In genomic region chr5:126366199-126366560, GRCh38 we compare ENCODE assay signal across 23 cellular contexts. TPM values are rescaled to one million over a fixed set of nuclear protein-coding genes. Genes with fewer than 3 reads are reported as not detected.
DNase-seq lines count a peak whose midpoint lies in the region; TF ChIP-seq lines count a peak whose summit lies in the region.
"Had no signal": no experiment of that assay in that cellular context is flagged by ENCODE, and none has a peak within 500 bp of the region (broad histone marks: within the 10 kb centered on the region; RNA-seq: fewer than 3 reads in every experiment).

No MANE protein-coding gene starts in this region.

- CTCF ChIA-PET in Caco-2 (lab: Charles Lee): interaction anchor here (0.9 to 1.0 kb wide), 2 partner anchors 28 to 126 kb away, joined by 3 to 4 read pairs; no protein-coding TSS in a partner anchor

- H4K12ac ChIP-seq in trophoblast cell (ENCODE audit: low read depth, low read length): no peak overlapping the region

- H3K79me2 ChIP-seq in trophoblast cell (ENCODE audit: control insufficient read depth, insufficient read depth, low read length, poor library complexity): peaks cover 3% of the 10 kb centered on the region

- intact Hi-C loops in Caco-2 (cut with micrococcal nuclease; ENCODE audit: unreplicated experiment): loop anchor here (5.0 kb wide), 1 partner anchor 106 kb away; no protein-coding TSS in a partner anchor

- no peak overlapping the region for H2BK5ac ChIP-seq in trophoblast cell (ENCODE audit: low read depth, low read length, poor library complexity)
- no peak overlapping the region for H2BK5ac ChIP-seq in neuronal stem cell (ENCODE audit: low read length)

- H3K36me3 ChIP-seq in Caco-2 (ENCODE audit: control insufficient read depth, insufficient read depth, low read length) (no peaks in the 10 kb centered on the region), trophoblast cell (ENCODE audit: control insufficient read depth in 1 of 2, insufficient read depth in 2 of 2, low read length in 2 of 2) (no peaks in the 10 kb centered on the region), neuronal stem cell (replicated peaks in 1 of 2; ENCODE audit: control insufficient read depth in 2 of 2, insufficient read depth in 2 of 2, low read length in 2 of 2) (no peaks in the 10 kb centered on the region)
- H3K36me3 ChIP-seq: cardiac muscle cell, esophagus squamous epithelium had no signal

- H3K9ac ChIP-seq in trophoblast cell (ENCODE audit: low read length) (no peak overlapping the region), neuronal stem cell (ENCODE audit: low read depth, low read length, poor library complexity) (no peak overlapping the region)

- no peak overlapping the region for H3K4ac ChIP-seq in trophoblast cell (ENCODE audit: low read depth, low read length)
- H3K4ac ChIP-seq in neuronal stem cell (ENCODE audit: low read length): no peak overlapping the region

- H3K14ac ChIP-seq in trophoblast cell (ENCODE audit: low read length): no peak overlapping the region
- H3K14ac ChIP-seq in neuronal stem cell (ENCODE audit: low read length): no peak overlapping the region

- peaks cover 49% of the 10 kb centered on the region for H3K4me1 ChIP-seq in Caco-2
- H3K4me1 ChIP-seq in trophoblast cell (ENCODE audit: control insufficient read depth in 1 of 2, insufficient read depth in 2 of 2, low read length in 2 of 2): peaks cover 3 to 8% of the 10 kb centered on the region in 2 experiments
- H3K4me1 ChIP-seq in neuronal stem cell (ENCODE audit: control insufficient read depth in 2 of 2, insufficient read depth in 1 of 2, low read depth in 1 of 2, low read length in 2 of 2): peaks cover 14 to 17% of the 10 kb centered on the region in 2 donors

- no peaks in the 10 kb centered on the region for H3K36me3 Mint-ChIP-seq in Caco-2 (ENCODE audit: insufficient read depth, unreplicated experiment)
- H3K36me3 Mint-ChIP-seq: activated CD4-positive, alpha-beta memory T cell treated with anti-CD3 and anti-CD28 coated beads for 36 hours had no signal

- no peak overlapping the region for H2BK120ac ChIP-seq in trophoblast cell (ENCODE audit: insufficient read depth, low read length, poor library complexity)
- H2BK120ac ChIP-seq in neuronal stem cell (ENCODE audit: low read depth, low read length): no peak overlapping the region

- no peaks in the 10 kb centered on the region for H3K27me3 ChIP-seq in Caco-2 (replicated peaks; ENCODE audit: control insufficient read depth, insufficient read depth, low read length)
- no peaks in the 10 kb centered on the region for H3K27me3 ChIP-seq in trophoblast cell (ENCODE audit: insufficient read depth, low read length)
- H3K27me3 ChIP-seq in neuronal stem cell (ENCODE audit: control insufficient read depth in 3 of 3, insufficient read depth in 3 of 3, low read depth in 1 of 3, low read length in 3 of 3): no peaks in the 10 kb centered on the region
- H3K27me3 ChIP-seq: cardiac muscle cell, esophagus squamous epithelium had no signal

- H3K9me3 ChIP-seq in Caco-2 (no peaks in the 10 kb centered on the region), trophoblast cell (ENCODE audit: insufficient read depth, low read depth, low read length) (no peaks in the 10 kb centered on the region), neuronal stem cell (replicated peaks in 1 of 2; ENCODE audit: control insufficient read depth in 2 of 2, insufficient read depth in 1 of 2, low read depth in 1 of 2, low read length in 2 of 2) (no peaks in the 10 kb centered on the region)
- H3K9me3 ChIP-seq: esophagus squamous epithelium had no signal

- H3K79me1 ChIP-seq in trophoblast cell (ENCODE audit: low read length) (peaks cover 13% of the 10 kb centered on the region), neuronal stem cell (ENCODE audit: low read depth, low read length) (no peaks in the 10 kb centered on the region)

- H4K8ac ChIP-seq in trophoblast cell (ENCODE audit: low read depth, low read length): no peak overlapping the region
- no peak overlapping the region for H4K8ac ChIP-seq in neuronal stem cell (ENCODE audit: low read depth, low read length)

- H3K9me3 Mint-ChIP-seq in Caco-2 (ENCODE audit: unreplicated experiment): peaks cover 10% of the 10 kb centered on the region
- H3K9me3 Mint-ChIP-seq: activated CD4-positive, alpha-beta memory T cell treated with anti-CD3 and anti-CD28 coated beads for 36 hours; dendritic cell treated with granulocyte-macrophage colony-stimulating factor and Interleukin-4, amounts not matched to agents 40 ng/mL and 50 ng/mL, for 4 days; GM23338; stimulated activated naive CD8-positive, alpha-beta T cell treated with anti-CD3 and anti-CD28 coated beads, Interleukin-15, Interleukin-2, amounts not matched to agents 100 ng/mL and 50 ng/mL, for 24 hours had no signal

- no peak overlapping the region for H3K4me3 Mint-ChIP-seq in Caco-2 (ENCODE audit: unreplicated experiment)
- H3K4me3 Mint-ChIP-seq: activated CD4-positive, alpha-beta memory T cell treated with anti-CD3 and anti-CD28 coated beads for 36 hours; dendritic cell treated with granulocyte-macrophage colony-stimulating factor and Interleukin-4, amounts not matched to agents 40 ng/mL and 50 ng/mL, for 4 days; GM23338; stimulated activated naive CD8-positive, alpha-beta T cell treated with anti-CD3 and anti-CD28 coated beads, Interleukin-15, Interleukin-2, amounts not matched to agents 100 ng/mL and 50 ng/mL, for 24 hours had no signal

- H3K4me3 ChIP-seq in Caco-2 (ENCODE audit: low read depth, low read length): no peak overlapping the region
- H3K4me3 ChIP-seq in LNCaP clone FGC (ENCODE audit: low read depth, low read length): peak overlapping the region; percentile 8; the same call in 1 of the 2 replicates
- H3K4me3 ChIP-seq in epithelial cell of esophagus (ENCODE audit: low read length): no peak overlapping the region
- H3K4me3 ChIP-seq in trophoblast cell (ENCODE audit: low read depth, low read length): no peak overlapping the region
- H3K4me3 ChIP-seq in neuronal stem cell (ENCODE audit: low read length in 2 of 2): no peak overlapping the region
- H3K4me3 ChIP-seq: cardiac muscle cell, esophagus squamous epithelium, GM23338, SK-N-MC had no signal

- H2AFZ ChIP-seq in trophoblast cell (ENCODE audit: insufficient read depth, low read length, poor library complexity) (no peak overlapping the region), neuronal stem cell (ENCODE audit: low read length) (no peak overlapping the region)
- H2AFZ ChIP-seq: GM23338 had no signal

- no peak overlapping the region for H3K27ac ChIP-seq in trophoblast cell (ENCODE audit: low read depth, low read length)
- no peak overlapping the region for H3K27ac ChIP-seq in neuronal stem cell (replicated peaks; ENCODE audit: low read length)
- H3K27ac ChIP-seq: cardiac muscle cell, RWPE1, SK-N-MC had no signal

- no TSS peak for BruUV-seq in Caco-2 (replicated peaks; lab: Mats Ljungman, UMichigan)

- no peak overlapping the region for H4K91ac ChIP-seq in trophoblast cell (ENCODE audit: low read depth, low read length)
- H4K91ac ChIP-seq in neuronal stem cell (ENCODE audit: low read depth, low read length, poor library complexity): no peak overlapping the region

- DNase-seq in Caco-2 (peak; percentile 47 to 56), LNCaP clone FGC (ENCODE audit: low read depth) (peak; percentile 70), epithelial cell of esophagus (ENCODE audit: low read depth) (peak; percentile 33), trophoblast cell (peak; percentile 62 to 89), A172 (ENCODE audit: low spot score) (no peak), neuronal stem cell (ENCODE audit: low spot score) (no peak), NCI-H748 (lab: John Stamatoyannopoulos, UW; ENCODE audit: unreplicated experiment) (no peak)
- DNase-seq: activated CD4-positive, alpha-beta memory T cell treated with anti-CD3 and anti-CD28 coated beads for 36 hours; activated CD8-positive, alpha-beta memory T cell treated with anti-CD3 and anti-CD28 coated beads, Interleukin-2, amount 50 U/mL, for 4 hours; activated naive CD4-positive, alpha-beta T cell treated with anti-CD3 and anti-CD28 coated beads, Interleukin-2, amount 50 U/mL, for 16 hours; amygdala; C1 segment of cervical spinal cord; esophagus squamous epithelium; hippocampal formation; mesendoderm; NCI-H1092 treated with DMSO at 0.1 percent for 48 hours; NCI-H1930 had no signal

- H3K4me2 ChIP-seq in trophoblast cell (ENCODE audit: low read length) (no peak overlapping the region), neuronal stem cell (ENCODE audit: insufficient read depth, low read length, poor library complexity, severe bottlenecking) (no peak overlapping the region)
- H3K4me2 ChIP-seq: GM23338 had no signal

- POLR2A ChIA-PET in Caco-2 (lab: Charles Lee): interaction anchor here (1.0 to 1.2 kb wide), 2 partner anchors 228 to 229 kb away, joined by 3 read pairs; partner anchors contain the start of gene ALDH7A1

- H3K18ac ChIP-seq in trophoblast cell (ENCODE audit: low read length) (no peak overlapping the region), neuronal stem cell (ENCODE audit: low read length) (no peak overlapping the region)

- no peak overlapping the region for H2BK12ac ChIP-seq in trophoblast cell (ENCODE audit: low read length)
- no peak overlapping the region for H2BK12ac ChIP-seq in neuronal stem cell (ENCODE audit: low read length)

- peaks cover 25% of the 10 kb centered on the region for H3K4me1 Mint-ChIP-seq in Caco-2 (ENCODE audit: low read depth, unreplicated experiment)

- H3K23ac ChIP-seq in trophoblast cell (ENCODE audit: low read length) (no peak overlapping the region), neuronal stem cell (ENCODE audit: low read depth, low read length, poor library complexity) (no peak overlapping the region)

- H3K27ac Mint-ChIP-seq in Caco-2 (ENCODE audit: unreplicated experiment): no peak overlapping the region
- H3K27ac Mint-ChIP-seq: activated CD4-positive, alpha-beta memory T cell treated with anti-CD3 and anti-CD28 coated beads for 36 hours; dendritic cell treated with granulocyte-macrophage colony-stimulating factor and Interleukin-4, amounts not matched to agents 40 ng/mL and 50 ng/mL, for 4 days; GM23338; stimulated activated naive CD8-positive, alpha-beta T cell treated with anti-CD3 and anti-CD28 coated beads, Interleukin-15, Interleukin-2, amounts not matched to agents 100 ng/mL and 50 ng/mL, for 24 hours had no signal

- no peak overlapping the region for H2AK5ac ChIP-seq in trophoblast cell (ENCODE audit: low read length)
- no peak overlapping the region for H2AK5ac ChIP-seq in neuronal stem cell (ENCODE audit: low read depth, low read length)

- TF ChIP-seq CTCF in Caco-2 (IDR thresholded peaks at IDR 0.05; ENCODE audit: insufficient read depth in 1 of 2, low read depth in 1 of 2, low read length in 1 of 2, severe bottlenecking in 1 of 2, unreplicated experiment in 1 of 2) (no peak), LNCaP clone FGC (IDR thresholded peaks at IDR 0.05; ENCODE audit: control insufficient read depth, extremely low read depth, insufficient read depth) (no peak), epithelial cell of esophagus (IDR thresholded peaks at IDR 0.05; ENCODE audit: insufficient read depth, low read depth, low read length, missing control alignments) (no peak)

- no CpG with 5 or more reads among the region's 1 CpG for WGBS in trophoblast cell (ENCODE audit: extremely low coverage, insufficient coverage, insufficient read length)
- WGBS in neuronal stem cell (ENCODE audit: extremely low coverage in 2 of 2, insufficient read length in 2 of 2, insufficient replicate concordance in 1 of 2), 2 donors: no CpG with 5 or more reads among the region's 1 CpG

- H2BK15ac ChIP-seq in neuronal stem cell (ENCODE audit: low read length): no peak overlapping the region

- H3K27me3 Mint-ChIP-seq in Caco-2 (ENCODE audit: insufficient read depth, unreplicated experiment): no peaks in the 10 kb centered on the region
- H3K27me3 Mint-ChIP-seq: activated CD4-positive, alpha-beta memory T cell treated with anti-CD3 and anti-CD28 coated beads for 36 hours; dendritic cell treated with granulocyte-macrophage colony-stimulating factor and Interleukin-4, amounts not matched to agents 40 ng/mL and 50 ng/mL, for 4 days; stimulated activated naive CD8-positive, alpha-beta T cell treated with anti-CD3 and anti-CD28 coated beads, Interleukin-15, Interleukin-2, amounts not matched to agents 100 ng/mL and 50 ng/mL, for 24 hours had no signal

RNA-seq across cellular contexts. Expression of gene GRAMD2B, which starts 57.0 kb away (rescaled TPM):
- 3.0 TPM in 2 replicates for total RNA-seq in Caco-2 (2022)
- polyA plus RNA-seq in trophoblast cell (2013): 98.6 and 107 TPM in 2 replicates
- total RNA-seq in A172 (2014; rRNA removed; shearing (Covaris generic)): 4.8 and 11.2 TPM in 2 replicates
- polyA plus RNA-seq in neuronal stem cell (2013, experiment 1 of 2): 4.8 TPM
- 5.9 TPM for polyA plus RNA-seq in neuronal stem cell (2013, experiment 2 of 2)

Comparison
In these comparisons a context has a peak if more than half of its experiments do, and no peak if none do; other contexts are left out.
1. DNase-seq: peak in Caco-2 (2 of 2), LNCaP clone FGC (single experiment), epithelial cell of esophagus (single experiment) and trophoblast cell (2 of 2); none in A172 (single experiment), neuronal stem cell (single experiment) and NCI-H748 (single experiment).